In the genomic region with DNA sequence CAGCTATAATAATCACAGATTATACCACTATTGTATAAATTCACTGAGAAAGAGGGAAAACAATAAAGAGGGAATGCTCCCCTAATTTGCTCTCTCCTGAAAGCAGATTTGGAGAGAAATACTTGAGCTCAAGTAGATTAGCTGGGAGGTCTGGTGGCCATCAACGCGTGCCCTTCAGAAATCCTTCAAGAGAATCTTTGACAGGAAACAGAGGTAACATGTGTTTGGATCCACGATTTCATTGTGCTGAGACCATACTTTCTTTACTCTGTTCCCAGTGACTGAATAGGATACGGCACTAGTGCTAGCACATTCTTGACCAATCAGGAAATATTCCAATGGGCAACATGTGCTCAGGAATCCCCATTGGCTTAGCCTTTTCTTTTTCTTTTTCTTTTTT, we compare ENCODE assay signal across 23 cellular contexts.
A peak's percentile ranks its signal among the peaks of the same experiment; 100 is the strongest.
DNase-seq lines count a peak whose midpoint lies in the region; ATAC-seq, FAIRE-seq and TF ChIP-seq lines count a peak whose summit lies in the region.
"Had no signal": no experiment of that assay in that cellular context is flagged by ENCODE, and none has a peak within 500 bp of the region (broad histone marks: within the 10 kb centered on the region; RNA-seq: fewer than 3 reads in every experiment).

No MANE protein-coding gene starts in this region.

- peaks cover 9% of the 10 kb centered on the region; the same call in 1 of the 2 replicates for H3K4me1 ChIP-seq in BE2C
- peaks cover 6% of the 10 kb centered on the region for H3K4me1 ChIP-seq in GM23338 (ENCODE audit: insufficient read depth)
- no peaks in the 10 kb centered on the region for H3K4me1 ChIP-seq in H1 (replicated peaks in 1 of 4; ENCODE audit: control insufficient read depth in 3 of 4, insufficient read depth in 4 of 4, low read length in 3 of 4)
- H3K4me1 ChIP-seq: BLaER1 treated with 17β-estradiol and CSF1 and Interleukin-3, amounts not matched to agents 10 nM and 100 nM had no signal

- no peaks in the 10 kb centered on the region; the same call in 1 of the 2 replicates for H3K23me2 ChIP-seq in H1 (ENCODE audit: low read depth, low read length)

- H3K4me1 Mint-ChIP-seq in GM23338, result no peaks in the 10 kb centered on the region

- no peak overlapping the region for H4K5ac ChIP-seq in H1 (ENCODE audit: insufficient read length, low read depth, low read length)

- no peak overlapping the region for H3K4me3 ChIP-seq in BE2C (ENCODE audit: low read depth, low read length)
- no peak overlapping the region for H3K4me3 ChIP-seq in GM23338
- no peak overlapping the region for H3K4me3 ChIP-seq in H1 (ENCODE audit: extremely low read depth in 1 of 4, insufficient read depth in 2 of 4, low read depth in 3 of 4, low read length in 4 of 4)
- H3K4me3 ChIP-seq: BLaER1 treated with 17β-estradiol and CSF1 and Interleukin-3, amounts not matched to agents 10 nM and 100 nM; GM12878 had no signal

- TF ChIP-seq POLR2A in H1 (IDR thresholded peaks at IDR 0.05; ENCODE audit: control extremely low read depth in 1 of 2, low read depth in 2 of 2, low read length in 2 of 2), result no peak

- CTCF ChIA-PET in H1 (lab: Charles Lee; ENCODE audit: partially characterized antibody), result no interaction called here

- H2BK5ac ChIP-seq in H1 (ENCODE audit: low read depth, low read length), result no peak overlapping the region

- ATAC-seq in GM23338 (no peak), HG03354 (IDR thresholded peaks at IDR 0.05; ENCODE audit: poor library complexity, severe bottlenecking, unreplicated experiment) (no peak)
- ATAC-seq: CD8-positive, alpha-beta T cell; GM12878 had no signal

- H3K27ac ChIP-seq in GM23338 (ENCODE audit: low read depth), result no peak overlapping the region
- H3K27ac ChIP-seq in H1 (ENCODE audit: low read depth, low read length), result no peak overlapping the region
- H3K27ac ChIP-seq: BLaER1 treated with 17β-estradiol and CSF1 and Interleukin-3, amounts not matched to agents 10 nM and 100 nM; C4-2B had no signal

- no peak overlapping the region for H4K91ac ChIP-seq in H1 (replicated peaks; ENCODE audit: insufficient read length, low read length)

- POLR2A ChIA-PET in H1 (lab: Charles Lee; ENCODE audit: partially characterized antibody), result no interaction called here

- H3K9me3 ChIP-seq in BE2C (peaks cover 2% of the 10 kb centered on the region), H1 (ENCODE audit: insufficient read depth in 2 of 2, low read depth in 1 of 2, low read length in 1 of 2) (no peaks in the 10 kb centered on the region)
- H3K9me3 ChIP-seq: Caco-2 had no signal

- H3K4me2 ChIP-seq in GM23338, result no peak overlapping the region
- no peak overlapping the region for H3K4me2 ChIP-seq in H1 (ENCODE audit: insufficient read depth in 1 of 2, low read depth in 2 of 2, low read length in 2 of 2)
- H3K4me2 ChIP-seq: BLaER1 treated with 17β-estradiol and CSF1 and Interleukin-3, amounts not matched to agents 10 nM and 100 nM had no signal

- no peak overlapping the region for H2BK120ac ChIP-seq in H1 (replicated peaks; ENCODE audit: low read depth, low read length)

- H4K8ac ChIP-seq in H1 (ENCODE audit: extremely low read depth, insufficient read depth, low read length), result no peak overlapping the region

- TF ChIP-seq CTCF in BE2C (IDR thresholded peaks at IDR 0.05; ENCODE audit: low read depth, low read length) (no peak), GM23338 (conservative IDR thresholded peaks at IDR 0.05; ENCODE audit: low read depth in 2 of 2) (no peak), H1 (IDR thresholded peaks at IDR 0.05; ENCODE audit: control extremely low read depth in 1 of 3, insufficient read depth in 1 of 3, low read depth in 1 of 3, low read length in 3 of 3) (no peak)

- H3K27me3 ChIP-seq in BE2C, result no peaks in the 10 kb centered on the region
- no peaks in the 10 kb centered on the region for H3K27me3 ChIP-seq in GM23338 (ENCODE audit: insufficient read depth)
- H3K27me3 ChIP-seq in H1 (replicated peaks in 1 of 4; ENCODE audit: control insufficient read depth in 3 of 4, extremely low read depth in 1 of 4, insufficient read depth in 3 of 4, low read length in 3 of 4), result no peaks in the 10 kb centered on the region
- H3K27me3 ChIP-seq: BLaER1 treated with 17β-estradiol and CSF1 and Interleukin-3, amounts not matched to agents 10 nM and 100 nM had no signal

- H3K9me3 Mint-ChIP-seq in GM23338, result peaks cover 7% of the 10 kb centered on the region; the same call in 2 of the 3 replicates

- no peak overlapping the region for H3K56ac ChIP-seq in H1 (replicated peaks; ENCODE audit: insufficient read length, low read depth, low read length)

- no peaks in the 10 kb centered on the region for H3F3A ChIP-seq in GM23338 (replicated peaks; ENCODE audit: low read depth)

- no peak overlapping the region for H2AK5ac ChIP-seq in H1 (ENCODE audit: low read depth, low read length)

- WGBS in H1 (ENCODE audit: extremely low coverage in 1 of 2, insufficient coverage in 1 of 2, insufficient read length in 1 of 2, insufficient replicate concordance in 2 of 2, low coverage in 1 of 2, low lambda C conversion rate in 2 of 2, missing lambda C conversion rate in 1 of 2), 2 experiments, result 96% methylated on average over 4 of the region's 4 CpGs; no CpG with 5 or more reads in 1 of the 2 experiments

- peaks cover 3% of the 10 kb centered on the region for H3K9me2 ChIP-seq in GM23338 (ENCODE audit: insufficient read depth)

- no peaks in the 10 kb centered on the region for H3K36me3 ChIP-seq in BE2C
- H3K36me3 ChIP-seq in GM23338 (ENCODE audit: insufficient read depth), result no peaks in the 10 kb centered on the region
- no peaks in the 10 kb centered on the region for H3K36me3 ChIP-seq in H1 (ENCODE audit: control insufficient read depth in 2 of 4, insufficient read depth in 4 of 4, low read length in 3 of 4)
- H3K36me3 ChIP-seq: BLaER1 treated with 17β-estradiol and CSF1 and Interleukin-3, amounts not matched to agents 10 nM and 100 nM had no signal

- no peak for FAIRE-seq in H1 (lab: Jason Lieb, UNC)
- FAIRE-seq: GM12878, GM12892, GM18507 had no signal

- H3K23ac ChIP-seq in H1 (ENCODE audit: insufficient read length), result no peak overlapping the region

- no peaks in the 10 kb centered on the region for H3K79me2 ChIP-seq in GM23338 (replicated peaks; ENCODE audit: insufficient read depth)
- H3K79me2 ChIP-seq in H1 (ENCODE audit: control insufficient read depth in 1 of 2, insufficient read depth in 2 of 2, low read length in 2 of 2), result no peaks in the 10 kb centered on the region

- no peaks in the 10 kb centered on the region for H3K79me1 ChIP-seq in H1 (ENCODE audit: low read depth, low read length)

- no peak overlapping the region for H2BK12ac ChIP-seq in H1 (ENCODE audit: low read depth, low read length)

- H2BK15ac ChIP-seq in H1 (ENCODE audit: low read length), result no peak overlapping the region

- H3K27ac Mint-ChIP-seq in GM23338, result no peak overlapping the region
- H3K27ac Mint-ChIP-seq: CD4-positive, alpha-beta T cell; CD8-positive, alpha-beta T cell had no signal

- no peak overlapping the region for H3K9ac ChIP-seq in H1 (replicated peaks in 1 of 4; ENCODE audit: extremely low read depth in 1 of 4, low read depth in 3 of 4, low read length in 3 of 4)
- H3K9ac ChIP-seq: BLaER1 treated with 17β-estradiol and CSF1 and Interleukin-3, amounts not matched to agents 10 nM and 100 nM had no signal

- no peak overlapping the region for H3K14ac ChIP-seq in H1 (ENCODE audit: insufficient read length)

- TF ChIP-seq RAD21 in H1 (IDR thresholded peaks at IDR 0.05 in 1 of 2, conservative IDR thresholded peaks at IDR 0.05 in 1 of 2; ENCODE audit: low read depth in 2 of 2, low read length in 2 of 2), result no peak

- H3K4ac ChIP-seq in H1 (replicated peaks; ENCODE audit: insufficient read length, low read depth, low read length), result no peak overlapping the region

- no peaks in the 10 kb centered on the region for H3K27me3 Mint-ChIP-seq in GM23338 (ENCODE audit: insufficient read depth, low read depth, poor library complexity)
- H3K27me3 Mint-ChIP-seq: CD4-positive, alpha-beta T cell had no signal

- DNase-seq in BE2C (peak; percentile 47), GM23338 (ENCODE audit: low spot score) (no peak), H1 (ENCODE audit: low read depth in 1 of 2, low spot score in 2 of 2) (no peak), D341Med (ENCODE audit: low spot score) (no peak)
- DNase-seq: 8988T; ACHN; Caco-2; Calu3; CD4-positive, alpha-beta T cell; CD8-positive, alpha-beta T cell; DMS 273 treated with DMSO at 0.1 percent for 48 hours; DMS153; DMS53; DMS79; DND-41; EL; GDM1 had no signal

- H2AFZ ChIP-seq in GM23338, result peak overlapping the region; percentile 11; the same call in 1 of the 2 replicates
- 0 out of 2 replicates have a peak overlapping the region, but pooled peaks have one; percentile 40 for H2AFZ ChIP-seq in H1 (ENCODE audit: low read length)

- no peak for TF ChIP-seq EP300 in H1 (IDR thresholded peaks at IDR 0.05; ENCODE audit: borderline replicate concordance in 1 of 2, low read depth in 2 of 2, low read length in 2 of 2)

- no peaks in the 10 kb centered on the region for H3K36me3 Mint-ChIP-seq in GM23338 (ENCODE audit: low read depth)
- H3K36me3 Mint-ChIP-seq: CD8-positive, alpha-beta T cell had no signal

- no peak overlapping the region for H3K18ac ChIP-seq in H1 (ENCODE audit: extremely low read depth, low read length)

- H3K4me3 Mint-ChIP-seq in GM23338, result no peak overlapping the region
- H3K4me3 Mint-ChIP-seq: CD4-positive, alpha-beta T cell; CD8-positive, alpha-beta T cell had no signal

- H4K20me1 ChIP-seq in GM23338 (replicated peaks; ENCODE audit: insufficient read depth), result no peaks in the 10 kb centered on the region
- H4K20me1 ChIP-seq in H1 (replicated peaks in 1 of 2; ENCODE audit: control insufficient read depth in 1 of 2, insufficient read depth in 2 of 2, low read length in 2 of 2), result no peaks in the 10 kb centered on the region
- H4K20me1 ChIP-seq: BLaER1 treated with 17β-estradiol and CSF1 and Interleukin-3, amounts not matched to agents 10 nM and 100 nM had no signal

- no peak overlapping the region for H2BK20ac ChIP-seq in H1 (ENCODE audit: low read length)

TF ChIP-seq in GM23338, 12 proteins besides CTCF, POLR2A, EP300 and RAD21 (continues in another document):
- TF ChIP-seq ZNF114 (CRISPR knock-in tag; IDR thresholded peaks at IDR 0.05) (no peak), NANOG (IDR thresholded peaks at IDR 0.05; ENCODE audit: borderline replicate concordance) (no peak), STAT1 (IDR thresholded peaks at IDR 0.05; ENCODE audit: unreplicated experiment) (no peak), CREB1 (CRISPR knock-in tag; IDR thresholded peaks at IDR 0.05; ENCODE audit: low read depth) (no peak)

TF ChIP-seq in H1, 55 proteins besides CTCF, POLR2A, EP300 and RAD21 (continues in another document):
- no peak for TF ChIP-seq SRF (IDR thresholded peaks at IDR 0.05; ENCODE audit: low read depth, low read length)
- TF ChIP-seq SP4 (IDR thresholded peaks at IDR 0.05; ENCODE audit: low read length), result no peak
- no peak for TF ChIP-seq SIX5 (IDR thresholded peaks at IDR 0.05; ENCODE audit: low read depth, low read length)
- TF ChIP-seq RBBP5 (IDR thresholded peaks at IDR 0.05; ENCODE audit: borderline replicate concordance, low read depth, low read length), result no peak
- no peak for TF ChIP-seq FOSL1 (IDR thresholded peaks at IDR 0.05; ENCODE audit: insufficient read depth, low read depth, low read length)
- no peak for TF ChIP-seq MAFK (IDR thresholded peaks at IDR 0.05; ENCODE audit: low read depth, low read length)
- TF ChIP-seq CHD2 (IDR thresholded peaks at IDR 0.05; ENCODE audit: low read length), result no peak
